17 cellular contexts compared by ENCODE assay signal in the genomic region with DNA sequence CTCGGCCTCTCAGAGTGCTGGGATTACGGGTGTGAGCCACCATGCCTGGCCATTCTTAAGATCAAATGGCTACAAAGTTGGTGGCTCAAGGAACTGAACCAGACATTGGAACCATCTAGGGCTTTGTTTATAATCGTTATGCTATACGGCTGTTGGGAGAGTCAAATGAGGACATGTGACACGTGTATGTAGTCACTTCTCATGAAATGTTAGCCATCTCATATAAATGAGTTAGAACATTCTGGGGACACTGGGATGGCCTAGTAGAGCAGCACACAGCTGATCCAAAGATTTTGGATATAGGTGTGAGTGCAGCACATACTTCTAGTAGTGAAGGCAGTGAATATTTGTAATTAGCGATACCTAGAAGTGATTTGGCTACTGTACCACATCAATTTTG. TPM values are rescaled to one million over a fixed set of nuclear protein-coding genes. Genes with fewer than 3 reads are reported as not detected.
DNase-seq lines count a peak whose midpoint lies in the region; ATAC-seq and TF ChIP-seq lines count a peak whose summit lies in the region.
"Had no signal": no experiment of that assay in that cellular context is flagged by ENCODE, and none has a peak within 500 bp of the region (broad histone marks: within the 10 kb centered on the region; RNA-seq: fewer than 3 reads in every experiment).

No MANE protein-coding gene starts in this region.

- H3K27me3 Mint-ChIP-seq in stimulated activated naive CD8-positive, alpha-beta T cell treated with anti-CD3 and anti-CD28 coated beads, Interleukin-15, Interleukin-2, amounts not matched to agents 100 ng/mL and 50 ng/mL, for 24 hours, result no peaks in the 10 kb centered on the region
- H3K27me3 Mint-ChIP-seq in naive thymus-derived CD4-positive, alpha-beta T cell, result no peaks in the 10 kb centered on the region

- no peak for DNase-seq in stimulated activated naive CD8-positive, alpha-beta T cell treated with anti-CD3 and anti-CD28 coated beads, Interleukin-15, Interleukin-2, amounts not matched to agents 100 U/mL and 50 U/mL, for 24 hours
- DNase-seq in naive thymus-derived CD4-positive, alpha-beta T cell, result no peak
- DNase-seq in SHP77 (lab: John Stamatoyannopoulos, UW) (no peak), tibial nerve (ENCODE audit: low spot score in 2 of 2) (no peak)
- DNase-seq: ACHN, AML-193, Calu3, GM23248, KBM-7, MV-4-11, NCI-H1417 treated with DMSO at 0.1 percent for 48 hours, NCI-H1930, NCI-H446, OCI-M1 had no signal

- peaks cover 51% of the 10 kb centered on the region for H3K4me1 Mint-ChIP-seq in stimulated activated naive CD8-positive, alpha-beta T cell treated with anti-CD3 and anti-CD28 coated beads, Interleukin-15, Interleukin-2, amounts not matched to agents 100 ng/mL and 50 ng/mL, for 24 hours (ENCODE audit: low read depth)
- peaks cover 31 to 58% (median 54%) of the 10 kb centered on the region in 7 donors for H3K4me1 Mint-ChIP-seq in naive thymus-derived CD4-positive, alpha-beta T cell

- no peak overlapping the region for H3K4me3 Mint-ChIP-seq in stimulated activated naive CD8-positive, alpha-beta T cell treated with anti-CD3 and anti-CD28 coated beads, Interleukin-15, Interleukin-2, amounts not matched to agents 100 ng/mL and 50 ng/mL, for 24 hours
- no peak overlapping the region for H3K4me3 Mint-ChIP-seq in naive thymus-derived CD4-positive, alpha-beta T cell

- no peaks in the 10 kb centered on the region for H3K9me3 Mint-ChIP-seq in stimulated activated naive CD8-positive, alpha-beta T cell treated with anti-CD3 and anti-CD28 coated beads, Interleukin-15, Interleukin-2, amounts not matched to agents 100 ng/mL and 50 ng/mL, for 24 hours
- H3K9me3 Mint-ChIP-seq in naive thymus-derived CD4-positive, alpha-beta T cell, result peaks cover 0 to 2% (median 0%) of the 10 kb centered on the region in 11 donors

- intact Hi-C loops in naive thymus-derived CD4-positive, alpha-beta T cell (cut with micrococcal nuclease), result no loop called here

- peaks cover 71% of the 10 kb centered on the region for H3K36me3 Mint-ChIP-seq in stimulated activated naive CD8-positive, alpha-beta T cell treated with anti-CD3 and anti-CD28 coated beads, Interleukin-15, Interleukin-2, amounts not matched to agents 100 ng/mL and 50 ng/mL, for 24 hours (ENCODE audit: low read depth)
- peaks cover 0 to 40% (median 31%) of the 10 kb centered on the region in 5 donors for H3K36me3 Mint-ChIP-seq in naive thymus-derived CD4-positive, alpha-beta T cell

- no peak for ATAC-seq in stimulated activated naive CD8-positive, alpha-beta T cell treated with anti-CD3 and anti-CD28 coated beads, Interleukin-15, Interleukin-2, amounts not matched to agents 100 U/mL and 50 U/mL, for 24 hours
- no peak for ATAC-seq in naive thymus-derived CD4-positive, alpha-beta T cell
- no peak for ATAC-seq in GM18858 (IDR thresholded peaks at IDR 0.05; ENCODE audit: unreplicated experiment)

- no peak overlapping the region for H3K4me3 ChIP-seq in naive thymus-derived CD4-positive, alpha-beta T cell (ENCODE audit: low read length)
- no peak overlapping the region for H3K4me3 ChIP-seq in tibial nerve
- H3K4me3 ChIP-seq: GM23248 had no signal

- H3K27ac Mint-ChIP-seq in stimulated activated naive CD8-positive, alpha-beta T cell treated with anti-CD3 and anti-CD28 coated beads, Interleukin-15, Interleukin-2, amounts not matched to agents 100 ng/mL and 50 ng/mL, for 24 hours, result peak overlapping the region; percentile 52
- H3K27ac Mint-ChIP-seq in naive thymus-derived CD4-positive, alpha-beta T cell, result peak overlapping the region in 5 of 9 donors; percentile 2 to 72 (median 36)

- H3K27ac ChIP-seq in VCaP, result peak overlapping the region; percentile 51
- no peak overlapping the region for H3K27ac ChIP-seq in naive thymus-derived CD4-positive, alpha-beta T cell (ENCODE audit: low read depth, low read length)
- H3K27ac ChIP-seq in tibial nerve, result no peak overlapping the region
- H3K27ac ChIP-seq: GM23248 had no signal

- H3K27me3 ChIP-seq in naive thymus-derived CD4-positive, alpha-beta T cell (ENCODE audit: control insufficient read depth in 2 of 2, insufficient read depth in 2 of 2, low read length in 2 of 2), result no peaks in the 10 kb centered on the region
- no peaks in the 10 kb centered on the region for H3K27me3 ChIP-seq in tibial nerve

- no peaks in the 10 kb centered on the region for H3K9me3 ChIP-seq in naive thymus-derived CD4-positive, alpha-beta T cell (ENCODE audit: control insufficient read depth in 2 of 3, low read length in 3 of 3)
- no peaks in the 10 kb centered on the region for H3K9me3 ChIP-seq in tibial nerve

- TF ChIP-seq EP300 in tibial nerve (IDR thresholded peaks at IDR 0.05), result no peak

- H3K36me3 ChIP-seq in naive thymus-derived CD4-positive, alpha-beta T cell (ENCODE audit: control insufficient read depth in 2 of 3, insufficient read depth in 3 of 3, low read length in 3 of 3), result peaks cover 9 to 49% (median 20%) of the 10 kb centered on the region in 3 experiments
- H3K36me3 ChIP-seq in tibial nerve, result peaks cover 0 to 46% (median 9%) of the 10 kb centered on the region in 3 donors

- POLR2A ChIA-PET in naive thymus-derived CD4-positive, alpha-beta T cell (lab: Charles Lee), result interaction anchor here (1.2 to 18.2 kb wide), 2 partner anchors 10 to 35 kb away, joined by 4 to 376 read pairs; partner anchors contain the start of gene RBM14

- CTCF ChIA-PET in naive thymus-derived CD4-positive, alpha-beta T cell (lab: Charles Lee), result no interaction called here

- H3K4me1 ChIP-seq in naive thymus-derived CD4-positive, alpha-beta T cell (ENCODE audit: control insufficient read depth in 2 of 2, insufficient read depth in 2 of 2, low read length in 2 of 2), result peaks cover 4% of the 10 kb centered on the region in 2 donors
- peaks cover 0 to 11% (median 0%) of the 10 kb centered on the region in 4 donors for H3K4me1 ChIP-seq in tibial nerve

- no peak for TF ChIP-seq POLR2A in tibial nerve (IDR thresholded peaks at IDR 0.05)

- no peak for TF ChIP-seq CTCF in VCaP (conservative IDR thresholded peaks at IDR 0.05)
- TF ChIP-seq CTCF in tibial nerve (IDR thresholded peaks at IDR 0.05), result no peak

- 91 to 92% methylated on average over 6 of the region's 6 CpGs for WGBS in tibial nerve, 2 donors

RNA-seq across cellular contexts. Expression of gene RBM4, which starts 6.6 kb away (rescaled TPM):
- 100 to 1,000 TPM; 139 to 239 (median 198) TPM for total RNA-seq in naive thymus-derived CD4-positive, alpha-beta T cell
- polyA plus RNA-seq in naive thymus-derived CD4-positive, alpha-beta T cell, result 100 to 1,000 TPM; 266 to 284 TPM
- 10 to 100 TPM; 53.5 to 83.9 (median 57.2) TPM for total RNA-seq in tibial nerve

RNA-seq across cellular contexts. Expression of gene RBM14, which starts 15.5 kb away (rescaled TPM):
- 100 to 1,000 TPM; 165 to 543 (median 192) TPM for total RNA-seq in naive thymus-derived CD4-positive, alpha-beta T cell
- polyA plus RNA-seq in naive thymus-derived CD4-positive, alpha-beta T cell, result 100 to 1,000 TPM in 1 of 2 donors, 10 to 100 TPM in 1; 76.9 to 107 TPM
- total RNA-seq in tibial nerve, result 10 to 100 TPM; 42.4 to 72.6 (median 61.5) TPM

RNA-seq across cellular contexts. Expression of gene CCS, which starts 38.9 kb away (rescaled TPM):
- 10 to 100 TPM; 32.8 to 63.5 (median 42.5) TPM for total RNA-seq in naive thymus-derived CD4-positive, alpha-beta T cell
- polyA plus RNA-seq in naive thymus-derived CD4-positive, alpha-beta T cell, result 10 to 100 TPM; 42.4 to 52.3 TPM
- total RNA-seq in tibial nerve, result 10 to 100 TPM; 33.4 to 54.0 (median 48.6) TPM

RNA-seq across cellular contexts. Expression of gene CCDC87, which starts 39.0 kb away (rescaled TPM):
- 1 to 10 TPM in 2 of 5 experiments, under 1 TPM in 2, not detected in 1; 0.11 to 1.2 (median 0.60) TPM for total RNA-seq in naive thymus-derived CD4-positive, alpha-beta T cell
- not detected for polyA plus RNA-seq in naive thymus-derived CD4-positive, alpha-beta T cell
- 1 to 10 TPM in 1 of 4 donors, under 1 TPM in 2, not detected in 1; 0.21 to 1.1 (median 0.30) TPM for total RNA-seq in tibial nerve

RNA-seq across cellular contexts. Expression of gene RBM4B, which starts 45.8 kb away (rescaled TPM):
- total RNA-seq in naive thymus-derived CD4-positive, alpha-beta T cell, result 10 to 100 TPM in 4 of 5 experiments, 1 to 10 TPM in 1; 9.8 to 27.2 (median 19.7) TPM
- 10 to 100 TPM; 12.3 to 23.3 TPM for polyA plus RNA-seq in naive thymus-derived CD4-positive, alpha-beta T cell
- 10 to 100 TPM in 3 of 4 donors, 1 to 10 TPM in 1; 7.1 to 15.9 (median 12.2) TPM for total RNA-seq in tibial nerve
